19 cellular contexts compared by ENCODE assay signal in the genomic region with DNA sequence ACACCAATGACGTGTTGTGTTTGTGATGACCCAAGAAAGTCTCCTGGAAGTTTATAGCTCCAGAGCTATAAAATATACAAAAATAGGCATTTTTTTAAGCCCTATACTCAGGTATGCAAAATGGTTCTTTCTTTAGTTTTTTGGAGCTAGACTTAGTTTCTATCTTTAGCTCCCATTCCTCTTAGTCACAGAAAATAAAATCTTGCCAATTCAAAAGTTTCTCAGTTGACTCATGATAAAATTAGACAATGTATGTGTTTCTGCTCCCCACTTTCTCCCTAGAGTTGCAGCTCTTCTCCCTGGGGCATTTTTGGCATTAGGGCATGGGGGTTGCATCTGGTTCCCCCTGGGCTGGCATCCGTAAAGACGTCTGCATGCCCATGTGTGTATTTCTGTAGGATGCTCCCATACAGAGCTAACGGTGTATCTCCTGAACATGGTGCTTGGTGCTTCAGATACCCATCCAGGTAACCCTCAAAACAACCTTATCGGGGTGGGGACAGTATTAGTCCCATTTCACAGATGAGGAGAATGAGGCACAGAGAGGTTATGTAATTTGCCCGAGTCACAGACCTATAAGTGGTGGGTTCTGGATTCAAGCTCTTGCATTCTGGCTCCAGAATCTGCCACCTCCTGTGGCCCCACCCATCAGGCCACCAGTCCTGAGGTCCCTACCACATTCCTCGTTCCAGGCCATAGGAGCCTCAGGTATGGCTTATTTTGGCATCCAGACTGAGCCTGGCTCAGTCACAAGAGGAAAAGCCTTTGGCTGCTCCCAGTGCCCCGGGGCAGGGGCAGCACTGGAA. TPM values are rescaled to one million over a fixed set of nuclear protein-coding genes. Genes with fewer than 3 reads are reported as not detected.
DNase-seq lines count a peak whose midpoint lies in the region; ATAC-seq and TF ChIP-seq lines count a peak whose summit lies in the region.
"Had no signal": no experiment of that assay in that cellular context is flagged by ENCODE, and none has a peak within 500 bp of the region (broad histone marks: within the 10 kb centered on the region; RNA-seq: fewer than 3 reads in every experiment).

No MANE protein-coding gene starts in this region.

- peaks cover 3% of the 10 kb centered on the region for H3K27me3 Mint-ChIP-seq in activated T-helper 1 cell treated with anti-CD3 and anti-CD28 coated beads, Interleukin-12 subunit alpha, Interleukin-12 subunit beta, Interleukin-2, Interleukin-4 antibody, amounts not matched to agents 30 ng/mL and 10 ng/mL and 1 ng/mL, durations not matched to agents 14 hours and 24 hours and 36 hours (ENCODE audit: insufficient read depth)
- H3K27me3 Mint-ChIP-seq in CD14-positive monocyte (ENCODE audit: low read depth in 3 of 3): peaks cover 0 to 4% (median 2%) of the 10 kb centered on the region in 3 donors
- H3K27me3 Mint-ChIP-seq: dendritic cell treated with granulocyte-macrophage colony-stimulating factor and Interleukin-4, amounts not matched to agents 40 ng/mL and 50 ng/mL, for 4 days; stimulated activated naive B cell treated with anti-CD40 and anti-IgM and Interleukin-4, amounts not matched to agents 10 μg/mL and 1 μg/mL and 100 μg/mL, for 72 hours had no signal

- H3K9me3 ChIP-seq in trophoblast cell (ENCODE audit: insufficient read depth, low read depth, low read length): no peaks in the 10 kb centered on the region

- H3K4me1 Mint-ChIP-seq in activated T-helper 1 cell treated with anti-CD3 and anti-CD28 coated beads, Interleukin-12 subunit alpha, Interleukin-12 subunit beta, Interleukin-2, Interleukin-4 antibody, amounts not matched to agents 30 ng/mL and 10 ng/mL and 1 ng/mL, durations not matched to agents 14 hours and 24 hours and 36 hours (ENCODE audit: low read depth): no peaks in the 10 kb centered on the region
- peaks cover 30% of the 10 kb centered on the region for H3K4me1 Mint-ChIP-seq in CD14-positive monocyte
- H3K4me1 Mint-ChIP-seq: activated naive CD8-positive, alpha-beta T cell treated with anti-CD3 and anti-CD28 coated beads, Interleukin-2, amount 50 U/mL, for 24 hours; memory B cell; stimulated activated naive B cell treated with anti-CD40 and anti-IgM and Interleukin-4, amounts not matched to agents 10 μg/mL and 1 μg/mL and 100 μg/mL, for 72 hours had no signal

- H3K4me1 ChIP-seq in trophoblast cell (ENCODE audit: control insufficient read depth in 1 of 2, insufficient read depth in 2 of 2, low read length in 2 of 2): peaks cover 22 to 24% of the 10 kb centered on the region in 2 experiments

- no peak overlapping the region for H3K9ac ChIP-seq in trophoblast cell (ENCODE audit: low read length)

- H3K18ac ChIP-seq in trophoblast cell (ENCODE audit: low read length): no peak overlapping the region

- H3K14ac ChIP-seq in trophoblast cell (ENCODE audit: low read length): no peak overlapping the region

- intact Hi-C loops in activated T-helper 1 cell treated with anti-CD3 and anti-CD28 coated beads, Interleukin-12 subunit alpha, Interleukin-12 subunit beta, Interleukin-2, Interleukin-4 antibody, amounts not matched to agents 30 ng/mL and 10 ng/mL and 1 ng/mL, durations not matched to agents 14 hours and 24 hours and 36 hours (cut with micrococcal nuclease): no loop called here
- intact Hi-C loops in CD14-positive monocyte (cut with micrococcal nuclease): no loop called here

- H3K27me3 ChIP-seq in trophoblast cell (ENCODE audit: insufficient read depth, low read length): no peaks in the 10 kb centered on the region

- H4K91ac ChIP-seq in trophoblast cell (ENCODE audit: low read depth, low read length): peak overlapping the region; percentile 2

- no peak for TF ChIP-seq CTCF in epithelial cell of esophagus (IDR thresholded peaks at IDR 0.05; ENCODE audit: insufficient read depth, low read depth, low read length, missing control alignments)
- no peak for TF ChIP-seq CTCF in CD14-positive monocyte (IDR thresholded peaks at IDR 0.05)

- no peaks in the 10 kb centered on the region for H3K9me3 Mint-ChIP-seq in activated T-helper 1 cell treated with anti-CD3 and anti-CD28 coated beads, Interleukin-12 subunit alpha, Interleukin-12 subunit beta, Interleukin-2, Interleukin-4 antibody, amounts not matched to agents 30 ng/mL and 10 ng/mL and 1 ng/mL, durations not matched to agents 14 hours and 24 hours and 36 hours
- no peaks in the 10 kb centered on the region for H3K9me3 Mint-ChIP-seq in CD14-positive monocyte
- H3K9me3 Mint-ChIP-seq: activated naive CD8-positive, alpha-beta T cell treated with anti-CD3 and anti-CD28 coated beads, Interleukin-2, amount 50 U/mL, for 24 hours; dendritic cell treated with granulocyte-macrophage colony-stimulating factor and Interleukin-4, amounts not matched to agents 40 ng/mL and 50 ng/mL, for 4 days; memory B cell; stimulated activated naive B cell treated with anti-CD40 and anti-IgM and Interleukin-4, amounts not matched to agents 10 μg/mL and 1 μg/mL and 100 μg/mL, for 72 hours; T-helper 1 cell treated with Interleukin-12 subunit alpha and Interleukin-12 subunit beta and Interleukin-4 antibody, amounts not matched to agents 30 μg/mL and 1 μg/mL, for 36 hours had no signal

- DNase-seq in EH (ENCODE audit: low read depth): peak; percentile 91
- peak; percentile 79 for DNase-seq in RPMI7951 (ENCODE audit: low read depth)
- DNase-seq in epithelial cell of esophagus (ENCODE audit: low read depth): peak; percentile 35
- no peak for DNase-seq in trophoblast cell
- DNase-seq in activated T-cell treated with anti-CD3 and anti-CD28 coated beads for 4 hours: no peak
- DNase-seq in activated T-helper 1 cell treated with anti-CD3 and anti-CD28 coated beads, Interleukin-12 subunit alpha, Interleukin-12 subunit beta, Interleukin-2, Interleukin-4 antibody, amounts not matched to agents 30 ng/mL and 10 ng/mL and 1 ng/mL, durations not matched to agents 14 hours and 24 hours and 36 hours (ENCODE audit: low spot score): no peak
- no peak for DNase-seq in CD14-positive monocyte (ENCODE audit: low spot score)
- DNase-seq: activated naive CD8-positive, alpha-beta T cell treated with anti-CD3 and anti-CD28 coated beads, Interleukin-2, amount 50 U/mL, for 24 hours; DMS79; NCI-H1930; RPMI8226; stimulated activated naive B cell treated with anti-CD40 and anti-IgM and Interleukin-4, amounts not matched to agents 10 μg/mL and 1 μg/mL and 100 μg/mL, for 72 hours had no signal

- H3K4me2 ChIP-seq in trophoblast cell (ENCODE audit: low read length): no peak overlapping the region

- no peak overlapping the region for H2BK120ac ChIP-seq in trophoblast cell (ENCODE audit: insufficient read depth, low read length, poor library complexity)

- H2BK12ac ChIP-seq in trophoblast cell (ENCODE audit: low read length): no peak overlapping the region

- H3K4me3 ChIP-seq in epithelial cell of esophagus (ENCODE audit: low read length) (no peak overlapping the region), trophoblast cell (ENCODE audit: low read depth, low read length) (no peak overlapping the region)
- H3K4me3 ChIP-seq: skin epidermis had no signal

- H3K79me2 ChIP-seq in trophoblast cell (ENCODE audit: control insufficient read depth, insufficient read depth, low read length, poor library complexity): no peaks in the 10 kb centered on the region

- no peaks in the 10 kb centered on the region for H3K36me3 ChIP-seq in trophoblast cell (ENCODE audit: control insufficient read depth in 1 of 2, insufficient read depth in 2 of 2, low read length in 2 of 2)

- WGBS in trophoblast cell (ENCODE audit: extremely low coverage, insufficient coverage, insufficient read length): no CpG with 5 or more reads among the region's 8 CpGs

- H3K36me3 Mint-ChIP-seq in activated T-helper 1 cell treated with anti-CD3 and anti-CD28 coated beads, Interleukin-12 subunit alpha, Interleukin-12 subunit beta, Interleukin-2, Interleukin-4 antibody, amounts not matched to agents 30 ng/mL and 10 ng/mL and 1 ng/mL, durations not matched to agents 14 hours and 24 hours and 36 hours (ENCODE audit: low read depth): no peaks in the 10 kb centered on the region
- no peaks in the 10 kb centered on the region for H3K36me3 Mint-ChIP-seq in CD14-positive monocyte
- H3K36me3 Mint-ChIP-seq: memory B cell; stimulated activated naive B cell treated with anti-CD40 and anti-IgM and Interleukin-4, amounts not matched to agents 10 μg/mL and 1 μg/mL and 100 μg/mL, for 72 hours had no signal

- no peak overlapping the region for H2BK5ac ChIP-seq in trophoblast cell (ENCODE audit: low read depth, low read length, poor library complexity)

- H3K4me3 Mint-ChIP-seq in activated T-helper 1 cell treated with anti-CD3 and anti-CD28 coated beads, Interleukin-12 subunit alpha, Interleukin-12 subunit beta, Interleukin-2, Interleukin-4 antibody, amounts not matched to agents 30 ng/mL and 10 ng/mL and 1 ng/mL, durations not matched to agents 14 hours and 24 hours and 36 hours: no peak overlapping the region
- no peak overlapping the region for H3K4me3 Mint-ChIP-seq in CD14-positive monocyte
- H3K4me3 Mint-ChIP-seq: activated naive CD8-positive, alpha-beta T cell treated with anti-CD3 and anti-CD28 coated beads, Interleukin-2, amount 50 U/mL, for 24 hours; dendritic cell treated with granulocyte-macrophage colony-stimulating factor and Interleukin-4, amounts not matched to agents 40 ng/mL and 50 ng/mL, for 4 days; memory B cell; stimulated activated naive B cell treated with anti-CD40 and anti-IgM and Interleukin-4, amounts not matched to agents 10 μg/mL and 1 μg/mL and 100 μg/mL, for 72 hours; T-helper 1 cell treated with Interleukin-12 subunit alpha and Interleukin-12 subunit beta and Interleukin-4 antibody, amounts not matched to agents 30 μg/mL and 1 μg/mL, for 36 hours had no signal

- H4K8ac ChIP-seq in trophoblast cell (ENCODE audit: low read depth, low read length): no peak overlapping the region

- H3K23ac ChIP-seq in trophoblast cell (ENCODE audit: low read length): no peak overlapping the region

- peaks cover 16% of the 10 kb centered on the region for H3K79me1 ChIP-seq in trophoblast cell (ENCODE audit: low read length)

- H3K4ac ChIP-seq in trophoblast cell (ENCODE audit: low read depth, low read length): no peak overlapping the region

- H3K27ac Mint-ChIP-seq in activated T-helper 1 cell treated with anti-CD3 and anti-CD28 coated beads, Interleukin-12 subunit alpha, Interleukin-12 subunit beta, Interleukin-2, Interleukin-4 antibody, amounts not matched to agents 30 ng/mL and 10 ng/mL and 1 ng/mL, durations not matched to agents 14 hours and 24 hours and 36 hours: no peak overlapping the region
- H3K27ac Mint-ChIP-seq in CD14-positive monocyte: peak overlapping the region in 1 of 7 donors; percentile 41
- H3K27ac Mint-ChIP-seq: activated naive CD8-positive, alpha-beta T cell treated with anti-CD3 and anti-CD28 coated beads, Interleukin-2, amount 50 U/mL, for 24 hours; memory B cell; stimulated activated naive B cell treated with anti-CD40 and anti-IgM and Interleukin-4, amounts not matched to agents 10 μg/mL and 1 μg/mL and 100 μg/mL, for 72 hours; T-helper 1 cell treated with Interleukin-12 subunit alpha and Interleukin-12 subunit beta and Interleukin-4 antibody, amounts not matched to agents 30 μg/mL and 1 μg/mL, for 36 hours had no signal

- no peak overlapping the region for H2AK5ac ChIP-seq in trophoblast cell (ENCODE audit: low read length)

- H3K27ac ChIP-seq in trophoblast cell (ENCODE audit: low read depth, low read length): no peak overlapping the region
- H3K27ac ChIP-seq: HL-60 had no signal

- ATAC-seq in HG03159 (IDR thresholded peaks at IDR 0.05; ENCODE audit: unreplicated experiment): no peak
- ATAC-seq: activated CD4-positive, CD25-positive, alpha-beta regulatory T cell treated with anti-CD3 and anti-CD28 coated beads, Interleukin-2, amount 50 U/mL, for 24 hours; activated naive CD8-positive, alpha-beta T cell treated with anti-CD3 and anti-CD28 coated beads, Interleukin-2, amount 50 U/mL, for 24 hours; stimulated activated naive B cell treated with anti-CD40 and anti-IgM and Interleukin-4, amounts not matched to agents 10 μg/mL and 1 μg/mL and 100 μg/mL, for 72 hours had no signal

- H4K12ac ChIP-seq in trophoblast cell (ENCODE audit: low read depth, low read length): no peak overlapping the region

- no peak overlapping the region for H2AFZ ChIP-seq in trophoblast cell (ENCODE audit: insufficient read depth, low read length, poor library complexity)

RNA-seq across cellular contexts. Expression of a gene that starts 43.1 kb away (rescaled TPM):
- 40.1 and 46.7 TPM in 2 replicates for total RNA-seq in RPMI7951 (2014; rRNA removed; shearing (Covaris generic))
- 35.0 and 37.6 TPM in 2 replicates for polyA plus RNA-seq in trophoblast cell (2013)
- total RNA-seq in activated T-helper 1 cell treated with anti-CD3 and anti-CD28 coated beads, Interleukin-12 subunit alpha, Interleukin-12 subunit beta, Interleukin-2, Interleukin-4 antibody, amounts not matched to agents 30 ng/mL and 10 ng/mL and 1 ng/mL, durations not matched to agents 14 hours and 24 hours and 36 hours: 0.34 and 1.2 TPM in 2 replicates
- under 1 TPM; 0.08 to 0.20 TPM for polyA plus RNA-seq in CD14-positive monocyte

Comparison
In these comparisons a context has a peak if more than half of its experiments do, and no peak if none do; other contexts are left out.
1. DNase-seq: peak in EH (single experiment), RPMI7951 (single experiment) and epithelial cell of esophagus (single experiment); none in trophoblast cell (0 of 2), activated T-cell treated with anti-CD3 and anti-CD28 coated beads for 4 hours (single experiment), activated T-helper 1 cell treated with anti-CD3 and anti-CD28 coated beads, Interleukin-12 subunit alpha, Interleukin-12 subunit beta, Interleukin-2, Interleukin-4 antibody, amounts not matched to agents 30 ng/mL and 10 ng/mL and 1 ng/mL, durations not matched to agents 14 hours and 24 hours and 36 hours (single experiment) and CD14-positive monocyte (single experiment).
2. RNA of a gene that starts 43.1 kb away (total RNA-seq): 40.1 to 46.7 TPM in RPMI7951; 0.34 to 1.2 TPM in activated T-helper 1 cell treated with anti-CD3 and anti-CD28 coated beads, Interleukin-12 subunit alpha, Interleukin-12 subunit beta, Interleukin-2, Interleukin-4 antibody, amounts not matched to agents 30 ng/mL and 10 ng/mL and 1 ng/mL, durations not matched to agents 14 hours and 24 hours and 36 hours; every median in the first group is over 10 times any median in the second.